In genomic region chr4:42750091-42750490, GRCh38 we compare ENCODE assay signal across 10 cellular contexts.
A peak's percentile ranks its signal among the peaks of the same experiment; 100 is the strongest.
DNase-seq lines count a peak whose midpoint lies in the region; TF ChIP-seq lines count a peak whose summit lies in the region.
"Had no signal": no experiment of that assay in that cellular context is flagged by ENCODE, and none has a peak within 500 bp of the region (broad histone marks: within the 10 kb centered on the region; RNA-seq: fewer than 3 reads in every experiment).

No MANE protein-coding gene starts in this region.

- no peak overlapping the region for H2BK120ac ChIP-seq in neuronal stem cell (ENCODE audit: low read depth, low read length)

- H3K27ac ChIP-seq in neuronal stem cell (replicated peaks; ENCODE audit: low read length): no peak overlapping the region
- H3K27ac ChIP-seq: SK-N-MC had no signal

- H3K79me1 ChIP-seq in neuronal stem cell (ENCODE audit: low read depth, low read length): no peaks in the 10 kb centered on the region

- peak; percentile 34 for DNase-seq in activated naive CD4-positive, alpha-beta T cell treated with anti-CD3 and anti-CD28 coated beads, Interleukin-2, amount 10 ng/mL, durations not matched to agents 7 days and 5 days
- DNase-seq in activated naive CD4-positive, alpha-beta T cell treated with Interleukin-2 at 50 U/mL for 16 hours: no peak
- DNase-seq in Jurkat, Clone E6-1 (ENCODE audit: low read depth, low spot score): peak; percentile 9
- peak; percentile 2 for DNase-seq in activated gamma-delta T cell treated with anti-CD3 and anti-CD28 coated beads, Interleukin-2, amount 50 U/mL, for 16 hours (ENCODE audit: low read depth)
- DNase-seq in osteocyte (ENCODE audit: extremely low spot score, unreplicated experiment) (no peak), NCI-H1105 treated with DMSO at 0.1 percent for 48 hours (lab: John Stamatoyannopoulos, UW) (no peak), neuronal stem cell (ENCODE audit: low spot score) (no peak)
- DNase-seq in activated effector memory CD4-positive, alpha-beta T cell treated with anti-CD3 and anti-CD28 coated beads, Interleukin-2, amount 50 U/mL, for 16 hours: no peak
- DNase-seq: DND-41 had no signal

- no peak overlapping the region for H4K91ac ChIP-seq in neuronal stem cell (ENCODE audit: low read depth, low read length, poor library complexity)

- no peaks in the 10 kb centered on the region for H3K27me3 ChIP-seq in neuronal stem cell (ENCODE audit: control insufficient read depth in 3 of 3, insufficient read depth in 3 of 3, low read depth in 1 of 3, low read length in 3 of 3)

- H3K4me3 Mint-ChIP-seq in activated naive CD4-positive, alpha-beta T cell treated with anti-CD3 and anti-CD28 coated beads, Interleukin-2, amount 10 ng/mL, durations not matched to agents 7 days and 5 days: no peak overlapping the region
- H3K4me3 Mint-ChIP-seq in osteocyte (ENCODE audit: unreplicated experiment): no peak overlapping the region

- H3K4me1 Mint-ChIP-seq in activated naive CD4-positive, alpha-beta T cell treated with anti-CD3 and anti-CD28 coated beads, Interleukin-2, amount 10 ng/mL, durations not matched to agents 7 days and 5 days: no peaks in the 10 kb centered on the region
- no peaks in the 10 kb centered on the region for H3K4me1 Mint-ChIP-seq in osteocyte (ENCODE audit: unreplicated experiment)

- peaks cover 0 to 2% of the 10 kb centered on the region in 2 donors for H3K4me1 ChIP-seq in neuronal stem cell (ENCODE audit: control insufficient read depth in 2 of 2, insufficient read depth in 1 of 2, low read depth in 1 of 2, low read length in 2 of 2)

- no peak overlapping the region for H3K27ac Mint-ChIP-seq in activated naive CD4-positive, alpha-beta T cell treated with anti-CD3 and anti-CD28 coated beads, Interleukin-2, amount 10 ng/mL, durations not matched to agents 7 days and 5 days
- no peak overlapping the region for H3K27ac Mint-ChIP-seq in osteocyte (ENCODE audit: unreplicated experiment)

- no peak overlapping the region for H2AFZ ChIP-seq in neuronal stem cell (ENCODE audit: low read length)

- no peak overlapping the region for H3K4me3 ChIP-seq in Jurkat, Clone E6-1 (ENCODE audit: low read length)
- H3K4me3 ChIP-seq in neuronal stem cell (ENCODE audit: low read length in 2 of 2): no peak overlapping the region
- H3K4me3 ChIP-seq: SK-N-MC had no signal

- H2BK12ac ChIP-seq in neuronal stem cell (ENCODE audit: low read length): no peak overlapping the region

- no CpG with 5 or more reads among the region's 1 CpG for WGBS in neuronal stem cell (ENCODE audit: extremely low coverage in 2 of 2, insufficient read length in 2 of 2, insufficient replicate concordance in 1 of 2), 2 donors

- H3K9ac ChIP-seq in neuronal stem cell (ENCODE audit: low read depth, low read length, poor library complexity): no peak overlapping the region

- H3K14ac ChIP-seq in neuronal stem cell (ENCODE audit: low read length): no peak overlapping the region

- H3K23ac ChIP-seq in neuronal stem cell (ENCODE audit: low read depth, low read length, poor library complexity): no peak overlapping the region

- H3K9me3 Mint-ChIP-seq in activated naive CD4-positive, alpha-beta T cell treated with anti-CD3 and anti-CD28 coated beads, Interleukin-2, amount 10 ng/mL, durations not matched to agents 7 days and 5 days: peaks cover 4% of the 10 kb centered on the region
- no peaks in the 10 kb centered on the region for H3K9me3 Mint-ChIP-seq in osteocyte (ENCODE audit: unreplicated experiment)

- no peak overlapping the region for H3K4me2 ChIP-seq in neuronal stem cell (ENCODE audit: insufficient read depth, low read length, poor library complexity, severe bottlenecking)

- no peak overlapping the region for H2AK5ac ChIP-seq in neuronal stem cell (ENCODE audit: low read depth, low read length)

- no peaks in the 10 kb centered on the region for H3K9me3 ChIP-seq in neuronal stem cell (replicated peaks in 1 of 2; ENCODE audit: control insufficient read depth in 2 of 2, insufficient read depth in 1 of 2, low read depth in 1 of 2, low read length in 2 of 2)

- no peak overlapping the region for H4K8ac ChIP-seq in neuronal stem cell (ENCODE audit: low read depth, low read length)

- H3K4ac ChIP-seq in neuronal stem cell (ENCODE audit: low read length): no peak overlapping the region

- H2BK15ac ChIP-seq in neuronal stem cell (ENCODE audit: low read length): no peak overlapping the region

- H3K36me3 ChIP-seq in neuronal stem cell (replicated peaks in 1 of 2; ENCODE audit: control insufficient read depth in 2 of 2, insufficient read depth in 2 of 2, low read length in 2 of 2): no peaks in the 10 kb centered on the region

- H3K36me3 Mint-ChIP-seq in activated naive CD4-positive, alpha-beta T cell treated with anti-CD3 and anti-CD28 coated beads, Interleukin-2, amount 10 ng/mL, durations not matched to agents 7 days and 5 days: no peaks in the 10 kb centered on the region
- no peaks in the 10 kb centered on the region for H3K36me3 Mint-ChIP-seq in osteocyte (ENCODE audit: unreplicated experiment)

- CTCF ChIA-PET in activated naive CD4-positive, alpha-beta T cell treated with anti-CD3 and anti-CD28 coated beads, Interleukin-2, amount 10 ng/mL, durations not matched to agents 7 days and 5 days (lab: Charles Lee): interaction anchor here (0.5 to 4.4 kb wide), 3 partner anchors 166 to 379 kb away, joined by 3 to 19 read pairs (median 3); no protein-coding TSS in a partner anchor

- H3K27me3 Mint-ChIP-seq in activated naive CD4-positive, alpha-beta T cell treated with anti-CD3 and anti-CD28 coated beads, Interleukin-2, amount 10 ng/mL, durations not matched to agents 7 days and 5 days: no peaks in the 10 kb centered on the region
- H3K27me3 Mint-ChIP-seq in osteocyte (ENCODE audit: unreplicated experiment): peaks cover 3% of the 10 kb centered on the region

- H3K18ac ChIP-seq in neuronal stem cell (ENCODE audit: low read length): no peak overlapping the region

- peak; percentile 30 for TF ChIP-seq CTCF in osteocyte (IDR thresholded peaks at IDR 0.05)

- H2BK5ac ChIP-seq in neuronal stem cell (ENCODE audit: low read length): no peak overlapping the region

Comparison
In these comparisons a context has a peak if more than half of its experiments do, and no peak if none do; other contexts are left out.
1. DNase-seq: peak in activated naive CD4-positive, alpha-beta T cell treated with anti-CD3 and anti-CD28 coated beads, Interleukin-2, amount 10 ng/mL, durations not matched to agents 7 days and 5 days (single experiment), Jurkat, Clone E6-1 (single experiment) and activated gamma-delta T cell treated with anti-CD3 and anti-CD28 coated beads, Interleukin-2, amount 50 U/mL, for 16 hours (single experiment); none in activated naive CD4-positive, alpha-beta T cell treated with Interleukin-2 at 50 U/mL for 16 hours (single experiment), osteocyte (single experiment), NCI-H1105 treated with DMSO at 0.1 percent for 48 hours (single experiment), activated effector memory CD4-positive, alpha-beta T cell treated with anti-CD3 and anti-CD28 coated beads, Interleukin-2, amount 50 U/mL, for 16 hours (single experiment) and neuronal stem cell (single experiment).